Comparison of ENCODE assay signal across 16 cellular contexts in the genomic region with DNA sequence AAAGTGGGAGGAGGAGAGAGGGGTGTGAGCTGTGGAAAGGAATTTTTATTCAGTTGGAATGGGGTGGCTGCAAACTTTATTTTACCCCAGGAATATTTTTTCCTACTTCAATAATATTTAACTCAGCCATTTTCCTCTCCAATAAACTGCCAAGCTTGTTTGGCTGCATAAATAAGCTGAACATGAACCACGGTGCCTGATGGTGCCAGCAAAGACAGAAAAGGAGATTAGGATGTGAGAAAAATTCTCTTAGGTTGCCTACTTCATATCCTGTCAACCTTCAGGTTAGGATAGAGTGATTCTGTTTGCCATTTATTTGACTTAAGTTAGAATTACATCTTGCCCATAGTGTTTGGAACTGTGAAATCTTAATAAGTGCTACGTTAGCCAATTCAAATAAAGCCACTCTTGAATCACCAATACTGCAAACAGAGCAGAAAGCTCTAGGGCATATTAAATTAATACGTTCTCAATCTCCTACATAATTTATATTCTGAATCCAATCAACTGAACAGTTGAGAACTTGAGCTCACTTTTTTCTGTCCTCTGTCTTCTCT.
"Had no signal": no experiment of that assay in that cellular context is flagged by ENCODE, and none has a peak within 500 bp of the region (broad histone marks: within the 10 kb centered on the region; RNA-seq: fewer than 3 reads in every experiment).

No MANE protein-coding gene starts in this region.

- H3K4me3 ChIP-seq: coronary artery, dorsolateral prefrontal cortex, ovary, suprapubic skin, thyroid gland had no signal

- H3K4me1 ChIP-seq: thyroid gland had no signal

- H3K36me3 ChIP-seq: ovary, suprapubic skin, thyroid gland had no signal

- DNase-seq: dorsolateral prefrontal cortex; effector CD8-positive, alpha-beta T cell; foreskin melanocyte; head of caudate nucleus; hippocampal formation; naive thymus-derived CD8-positive, alpha-beta T cell; nucleus accumbens; ovary; right cardiac atrium; small intestine; stimulated activated CD4-positive, alpha-beta T cell treated with anti-CD3 and anti-CD28 coated beads, Interleukin-12 subunit alpha, Interleukin-12 subunit beta, amount 100 ng/mL, for 4 hours; stimulated activated naive CD8-positive, alpha-beta T cell treated with anti-CD3 and anti-CD28 coated beads, Interleukin-15, Interleukin-2, amounts not matched to agents 100 U/mL and 50 U/mL, for 24 hours; thyroid gland had no signal

- FAIRE-seq: small intestine, urothelium cell line had no signal

- ATAC-seq: naive thymus-derived CD8-positive, alpha-beta T cell; right cardiac atrium; stimulated activated naive CD8-positive, alpha-beta T cell treated with anti-CD3 and anti-CD28 coated beads, Interleukin-15, Interleukin-2, amounts not matched to agents 100 U/mL and 50 U/mL, for 24 hours had no signal

- H3K27ac ChIP-seq: coronary artery, ovary, suprapubic skin, thyroid gland had no signal

- H3K27me3 ChIP-seq: ovary, suprapubic skin, thyroid gland had no signal

- H3K9me3 ChIP-seq: ovary, suprapubic skin, thyroid gland had no signal
